In genomic region chr12:91108196-91108595, GRCh38 we compare ENCODE assay signal across 26 cellular contexts. TPM values are rescaled to one million over a fixed set of nuclear protein-coding genes. Genes with fewer than 3 reads are reported as not detected.
DNase-seq lines count a peak whose midpoint lies in the region; ATAC-seq and TF ChIP-seq lines count a peak whose summit lies in the region.
"Had no signal": no experiment of that assay in that cellular context is flagged by ENCODE, and none has a peak within 500 bp of the region (broad histone marks: within the 10 kb centered on the region; RNA-seq: fewer than 3 reads in every experiment).

No MANE protein-coding gene starts in this region.

- TF ChIP-seq POLR2A in suprapubic skin (IDR thresholded peaks at IDR 0.05) (no peak), gastrocnemius medialis (IDR thresholded peaks at IDR 0.05) (no peak)

- H3K27ac ChIP-seq in lower lobe of right lung (peak overlapping the region; percentile 16), suprapubic skin (peak overlapping the region; percentile 32), gastrocnemius medialis (no peak overlapping the region)
- H3K27ac ChIP-seq: ascending aorta, epithelial cell of prostate, neutrophil, RWPE1, spleen had no signal

- no peak overlapping the region for H3K27ac Mint-ChIP-seq in chondrocyte (ENCODE audit: unreplicated experiment)
- H3K27ac Mint-ChIP-seq: activated naive CD8-positive, alpha-beta T cell; activated T-helper 2 cell treated with anti-CD3 and anti-CD28 coated beads, Interferon-gamma antibody, Interleukin-2, Interleukin-4, amounts not matched to agents 10 μg/mL and 5 μg/mL and 100 μg/mL, durations not matched to agents 14 hours and 24 hours and 36 hours; T-helper 2 cell treated with Interferon-gamma antibody and Interleukin-4, amounts not matched to agents 5 μg/mL and 100 μg/mL, for 36 hours; WTC11 had no signal

- no peaks in the 10 kb centered on the region for H3K9me3 ChIP-seq in lower lobe of right lung
- no peaks in the 10 kb centered on the region for H3K9me3 ChIP-seq in suprapubic skin
- H3K9me3 ChIP-seq in gastrocnemius medialis: no peaks in the 10 kb centered on the region
- H3K9me3 ChIP-seq: ascending aorta, neutrophil, spleen had no signal

- H3K4me1 ChIP-seq in lower lobe of right lung (no peaks in the 10 kb centered on the region), suprapubic skin (peaks cover 10% of the 10 kb centered on the region), gastrocnemius medialis (no peaks in the 10 kb centered on the region)
- H3K4me1 ChIP-seq: ascending aorta, spleen had no signal

- H3K4me3 Mint-ChIP-seq in chondrocyte (ENCODE audit: unreplicated experiment): peak overlapping the region; percentile 5
- H3K4me3 Mint-ChIP-seq: activated naive CD8-positive, alpha-beta T cell; T-helper 2 cell treated with Interferon-gamma antibody and Interleukin-4, amounts not matched to agents 5 μg/mL and 100 μg/mL, for 36 hours; WTC11 had no signal

- H3K27me3 Mint-ChIP-seq in chondrocyte (ENCODE audit: low read depth): no peaks in the 10 kb centered on the region

- intact Hi-C loops in lower lobe of right lung (cut with DNase I) (no loop called here), gastrocnemius medialis (cut with DNase I; ENCODE audit: low total_unique reads) (no loop called here)

- peak; percentile 70 for DNase-seq in NCI-H82 treated with DMSO at 0.1 percent for 48 hours (lab: John Stamatoyannopoulos, UW; ENCODE audit: unreplicated experiment)
- no peak for DNase-seq in chondrocyte (ENCODE audit: low spot score)
- DNase-seq in lower lobe of right lung: no peak
- no peak for DNase-seq in suprapubic skin (ENCODE audit: low spot score in 2 of 2)
- no peak for DNase-seq in NCI-H1694 (lab: John Stamatoyannopoulos, UW)
- DNase-seq in NCI-H1105 (lab: John Stamatoyannopoulos, UW): no peak
- no peak for DNase-seq in gastrocnemius medialis
- DNase-seq: activated CD4-positive, alpha-beta T cell treated with anti-CD3 and anti-CD28 coated beads, Interleukin-2, amount 50 U/mL, for 4 hours; activated CD8-positive, alpha-beta memory T cell treated with anti-CD3 and anti-CD28 coated beads, Interleukin-2, amount 50 U/mL, for 48 hours; foreskin melanocyte; hypothalamus; NCI-H187; NCI-H69; spleen; stimulated activated CD4-positive, alpha-beta T cell treated with anti-CD3 and anti-CD28 coated beads, Interleukin-4, amount 100 ng/mL, for 1 hour; stimulated activated naive CD4-positive, alpha-beta T cell treated with Interleukin-2 at 50 U/mL for 16 hours had no signal

- no peak for TF ChIP-seq CTCF in chondrocyte (IDR thresholded peaks at IDR 0.05)
- TF ChIP-seq CTCF in lower lobe of right lung (IDR thresholded peaks at IDR 0.05): no peak
- TF ChIP-seq CTCF in suprapubic skin (IDR thresholded peaks at IDR 0.05): no peak
- no peak for TF ChIP-seq CTCF in gastrocnemius medialis (IDR thresholded peaks at IDR 0.05 in 4 of 5, conservative IDR thresholded peaks at IDR 0.05 in 1 of 5)

- ATAC-seq in lower lobe of right lung (no peak), gastrocnemius medialis (no peak)
- ATAC-seq: GM12878, WTC11 had no signal

- H3K36me3 ChIP-seq in lower lobe of right lung (no peaks in the 10 kb centered on the region), suprapubic skin (no peaks in the 10 kb centered on the region), gastrocnemius medialis (no peaks in the 10 kb centered on the region)
- H3K36me3 ChIP-seq: ascending aorta, neutrophil, spleen had no signal

- peaks cover 20% of the 10 kb centered on the region for H3K36me3 Mint-ChIP-seq in chondrocyte (ENCODE audit: low read depth)
- H3K36me3 Mint-ChIP-seq: activated naive CD8-positive, alpha-beta T cell; WTC11 had no signal

- no peak for TF ChIP-seq EP300 in suprapubic skin (IDR thresholded peaks at IDR 0.05)

- in situ Hi-C loops in gastrocnemius medialis (cut with MboI; ENCODE audit: low sequenced_read_pairs in 4 of 4): no loop called here

- H3K27me3 ChIP-seq in lower lobe of right lung (ENCODE audit: low read depth) (no peaks in the 10 kb centered on the region), suprapubic skin (no peaks in the 10 kb centered on the region), gastrocnemius medialis (no peaks in the 10 kb centered on the region)
- H3K27me3 ChIP-seq: ascending aorta, neutrophil, spleen had no signal

- 77% methylated on average over 5 of the region's 5 CpGs for WGBS in suprapubic skin

- H3K4me1 Mint-ChIP-seq in chondrocyte (ENCODE audit: low read depth): peaks cover 64% of the 10 kb centered on the region

- H3K4me3 ChIP-seq in lower lobe of right lung: peak overlapping the region; percentile 38
- H3K4me3 ChIP-seq in suprapubic skin: no peak overlapping the region
- H3K4me3 ChIP-seq in gastrocnemius medialis: no peak overlapping the region
- H3K4me3 ChIP-seq: ascending aorta, GM12878, spleen had no signal

- peaks cover 4% of the 10 kb centered on the region for H3K9me3 Mint-ChIP-seq in chondrocyte (ENCODE audit: low read depth)
- H3K9me3 Mint-ChIP-seq: activated T-helper 2 cell treated with anti-CD3 and anti-CD28 coated beads, Interferon-gamma antibody, Interleukin-2, Interleukin-4, amounts not matched to agents 10 μg/mL and 5 μg/mL and 100 μg/mL, durations not matched to agents 14 hours and 24 hours and 36 hours; T-helper 2 cell treated with Interferon-gamma antibody and Interleukin-4, amounts not matched to agents 5 μg/mL and 100 μg/mL, for 36 hours; WTC11 had no signal

RNA-seq across cellular contexts. Expression of gene LUM, which starts 3.1 kb away (rescaled TPM):
- total RNA-seq in chondrocyte (462 to 834 TPM (median 481 TPM) in 3 replicates), lower lobe of right lung (227 TPM), suprapubic skin (10 to 100 TPM in 3 of 4 donors, 1 to 10 TPM in 1; 7.5 to 26.0 (median 14.1) TPM), gastrocnemius medialis (10 to 100 TPM in 1 of 4 donors, 1 to 10 TPM in 3; 1.3 to 12.7 (median 5.9) TPM)
- total RNA-seq: activated T-helper 2 cell treated with anti-CD3 and anti-CD28 coated beads, Interferon-gamma antibody, Interleukin-2, Interleukin-4, amounts not matched to agents 10 μg/mL and 5 μg/mL and 100 μg/mL, durations not matched to agents 14 hours and 24 hours and 36 hours; lung microvascular endothelial cell had no signal

RNA-seq across cellular contexts. Expression of gene KERA, which starts 50.4 kb away (rescaled TPM):
- total RNA-seq in chondrocyte: not detected in 3 replicates
- not detected for total RNA-seq in lower lobe of right lung
- not detected for total RNA-seq in suprapubic skin
- total RNA-seq in gastrocnemius medialis: under 1 TPM in 1 of 4 donors, not detected in 3; 0.73 TPM
- total RNA-seq: activated T-helper 2 cell treated with anti-CD3 and anti-CD28 coated beads, Interferon-gamma antibody, Interleukin-2, Interleukin-4, amounts not matched to agents 10 μg/mL and 5 μg/mL and 100 μg/mL, durations not matched to agents 14 hours and 24 hours and 36 hours; ascending aorta; GM12878; lung microvascular endothelial cell; spleen; WTC11 had no signal

Comparison
In these comparisons a context has a peak if more than half of its experiments do, and no peak if none do; other contexts are left out.
1. H3K27ac ChIP-seq: peak in lower lobe of right lung (single experiment) and suprapubic skin (single experiment); none in gastrocnemius medialis (0 of 4).